In genomic region chr5:112247930-112248329, GRCh38 we compare ENCODE assay signal across 29 cellular contexts.
"Had no signal": no experiment of that assay in that cellular context is flagged by ENCODE, and none has a peak within 500 bp of the region (broad histone marks: within the 10 kb centered on the region; RNA-seq: fewer than 3 reads in every experiment).

No MANE protein-coding gene starts in this region.

- H3K4me3 ChIP-seq: adrenal gland, cardiac muscle cell had no signal

- H3K27me3 ChIP-seq: adrenal gland, brain microvascular endothelial cell, cardiac muscle cell had no signal

- DNase-seq: activated B cell treated with CpG ODN at 0.5 μM for 24 hours; activated CD4-positive, alpha-beta memory T cell treated with anti-CD3 and anti-CD28 coated beads for 36 hours; activated CD4-positive, alpha-beta T cell treated with anti-CD3 and anti-CD28 coated beads for 4 hours; activated CD4-positive, alpha-beta T cell treated with anti-CD3 and anti-CD28 coated beads, Interleukin-2, amount 50 U/mL, for 1 hour; activated CD4-positive, CD25-positive, alpha-beta regulatory T cell treated with anti-CD3 and anti-CD28 coated beads, Interleukin-2, amount 50 U/mL, for 72 hours; activated CD8-positive, alpha-beta memory T cell treated with anti-CD3 and anti-CD28 coated beads, Interleukin-2, amount 50 U/mL, for 4 hours; activated gamma-delta T cell treated with Interleukin-2 at 50 U/mL for 16 hours; activated naive CD4-positive, alpha-beta T cell treated with anti-CD3 and anti-CD28 coated beads for 36 hours; activated T-cell treated with anti-CD3 and anti-CD28 coated beads for 4 hours; activated T-cell treated with anti-CD3 and anti-CD28 coated beads, Interleukin-2, amount 50 U/mL, for 4 hours; adrenal gland; brain microvascular endothelial cell; NCI-H1105; NCI-H1417 treated with DMSO at 0.1 percent for 48 hours; NCI-H187 treated with DMSO at 0.1 percent for 48 hours; NCI-H2081; NCI-H345; NCI-H524 treated with DMSO at 0.1 percent for 48 hours; SIG-M5; SW 1271; T-helper 1 cell; T-helper 2 cell; T-helper 9 cell had no signal

- H3K27ac ChIP-seq: adrenal gland, brain microvascular endothelial cell, cardiac muscle cell, KMS-11, VCaP had no signal

- H3K27me3 Mint-ChIP-seq: activated B cell treated with CpG ODN at 0.5 μM for 24 hours had no signal

- H3K4me1 ChIP-seq: adrenal gland had no signal

- H3K9me3 ChIP-seq: adrenal gland had no signal

- H3K9me3 Mint-ChIP-seq: activated B cell treated with CpG ODN at 0.5 μM for 24 hours; activated CD4-positive, alpha-beta memory T cell treated with anti-CD3 and anti-CD28 coated beads for 36 hours; activated naive CD4-positive, alpha-beta T cell treated with anti-CD3 and anti-CD28 coated beads for 36 hours; activated naive CD4-positive, alpha-beta T cell treated with anti-CD3 and anti-CD28 coated beads, Interleukin-2, amount 50 U/mL, for 72 hours; activated T-cell treated with anti-CD3 and anti-CD28 coated beads, Interleukin-2, amount 50 U/mL, for 4 hours; activated T-helper 1 cell treated with anti-CD3 and anti-CD28 coated beads, Interleukin-12 subunit alpha, Interleukin-12 subunit beta, Interleukin-2, Interleukin-4 antibody, amounts not matched to agents 30 ng/mL and 10 ng/mL and 1 ng/mL, durations not matched to agents 14 hours and 24 hours and 36 hours had no signal

- H3K4me3 Mint-ChIP-seq: activated B cell treated with CpG ODN at 0.5 μM for 24 hours; activated CD4-positive, alpha-beta memory T cell treated with anti-CD3 and anti-CD28 coated beads for 36 hours; activated naive CD4-positive, alpha-beta T cell treated with anti-CD3 and anti-CD28 coated beads for 36 hours; activated T-cell treated with anti-CD3 and anti-CD28 coated beads, Interleukin-2, amount 50 U/mL, for 4 hours; activated T-helper 1 cell treated with anti-CD3 and anti-CD28 coated beads, Interleukin-12 subunit alpha, Interleukin-12 subunit beta, Interleukin-2, Interleukin-4 antibody, amounts not matched to agents 30 ng/mL and 10 ng/mL and 1 ng/mL, durations not matched to agents 14 hours and 24 hours and 36 hours had no signal

- H3K36me3 Mint-ChIP-seq: activated CD4-positive, alpha-beta memory T cell treated with anti-CD3 and anti-CD28 coated beads for 36 hours; activated naive CD4-positive, alpha-beta T cell treated with anti-CD3 and anti-CD28 coated beads, Interleukin-2, amount 50 U/mL, for 72 hours had no signal

- H3K36me3 ChIP-seq: adrenal gland, brain microvascular endothelial cell, cardiac muscle cell had no signal

- H3K27ac Mint-ChIP-seq: activated B cell treated with CpG ODN at 0.5 μM for 24 hours; activated CD4-positive, alpha-beta memory T cell treated with anti-CD3 and anti-CD28 coated beads for 36 hours; activated naive CD4-positive, alpha-beta T cell treated with anti-CD3 and anti-CD28 coated beads for 36 hours; activated naive CD4-positive, alpha-beta T cell treated with anti-CD3 and anti-CD28 coated beads, Interleukin-2, amount 50 U/mL, for 72 hours; activated T-helper 1 cell treated with anti-CD3 and anti-CD28 coated beads, Interleukin-12 subunit alpha, Interleukin-12 subunit beta, Interleukin-2, Interleukin-4 antibody, amounts not matched to agents 30 ng/mL and 10 ng/mL and 1 ng/mL, durations not matched to agents 14 hours and 24 hours and 36 hours had no signal

- H3K4me1 Mint-ChIP-seq: activated B cell treated with CpG ODN at 0.5 μM for 24 hours had no signal

- ATAC-seq: activated naive CD4-positive, alpha-beta T cell treated with anti-CD3 and anti-CD28 coated beads, Interleukin-2, amount 50 U/mL, for 72 hours; activated T-cell treated with anti-CD3 and anti-CD28 coated beads, Interleukin-2, amount 50 U/mL, for 4 hours; Panc1 had no signal
